Comparison of ENCODE assay signal across 1 cellular context in the genomic region with DNA sequence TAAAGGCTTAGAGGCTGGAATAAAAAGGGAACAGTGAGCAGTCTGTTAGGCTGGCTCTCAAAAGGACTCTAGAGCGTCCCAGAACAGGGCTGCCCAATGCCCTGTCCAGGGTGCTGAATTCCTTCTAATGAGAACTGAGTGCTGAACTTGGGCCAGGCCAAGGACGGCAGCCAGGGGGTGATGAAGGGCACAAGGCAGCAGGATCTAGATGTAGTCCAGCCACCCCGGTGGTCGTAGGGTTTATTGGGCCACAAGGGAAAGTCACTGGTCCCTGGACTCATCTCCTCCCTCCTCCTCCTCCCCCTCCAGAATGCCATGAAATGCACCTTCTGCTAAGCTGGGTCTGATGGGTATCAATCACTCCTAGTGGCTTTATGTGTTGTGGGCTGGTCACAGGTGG.
TF ChIP-seq lines count a peak whose summit lies in the region.

No MANE protein-coding gene starts in this region.

TF ChIP-seq in HepG2, 621 proteins besides CTCF, POLR2A, EP300 and RAD21 (continued from another document and continues in another):
- TF ChIP-seq SIX1 (CRISPR knock-in tag; IDR thresholded peaks at IDR 0.05; ENCODE audit: borderline replicate concordance) (0 out of 2 replicates have a peak, but pooled peaks have one; percentile 43), ZNF670 (CRISPR knock-in tag; IDR thresholded peaks at IDR 0.05; ENCODE audit: borderline replicate concordance) (no peak), SP1 (IDR thresholded peaks at IDR 0.05) (no peak), SP1 (CRISPR knock-in tag; IDR thresholded peaks at IDR 0.05) (0 out of 2 replicates have a peak, but pooled peaks have one; percentile 30), MBD4 (IDR thresholded peaks at IDR 0.05; ENCODE audit: borderline replicate concordance, low read length) (no peak), THAP11 (CRISPR knock-in tag; IDR thresholded peaks at IDR 0.05) (0 out of 2 replicates have a peak, but pooled peaks have one; percentile 26), FOXA3 (CRISPR knock-in tag; IDR thresholded peaks at IDR 0.05) (peak; percentile 27; the same call in 1 of the 2 replicates), ZFP62 (CRISPR knock-in tag; IDR thresholded peaks at IDR 0.05) (no peak), ZNF331 (CRISPR knock-in tag; IDR thresholded peaks at IDR 0.05) (peak; percentile 96), NBN (conservative IDR thresholded peaks at IDR 0.05) (no peak), DNMT3B (CRISPR knock-in tag; conservative IDR thresholded peaks at IDR 0.05) (peak; percentile 78; the same call in 1 of the 2 replicates), ZFP41 (CRISPR knock-in tag; IDR thresholded peaks at IDR 0.05; ENCODE audit: borderline replicate concordance) (no peak), XRCC5 (optimal IDR thresholded peaks at IDR 0.05; ENCODE audit: low read length) (peak; percentile 54), ZNF335 (CRISPR knock-in tag; IDR thresholded peaks at IDR 0.05) (peak; percentile 77; the same call in 1 of the 2 replicates), ZNF781 (CRISPR knock-in tag; IDR thresholded peaks at IDR 0.05; ENCODE audit: borderline replicate concordance, not compliant biosample characterization) (peak; percentile 86), JUNB (CRISPR knock-in tag; IDR thresholded peaks at IDR 0.05; ENCODE audit: borderline replicate concordance) (no peak), ZNF225 (CRISPR knock-in tag; IDR thresholded peaks at IDR 0.05) (no peak; the same call in 1 of the 2 replicates), ZNF792 (CRISPR knock-in tag; IDR thresholded peaks at IDR 0.05) (peak; percentile 86), NKX3-1 (CRISPR knock-in tag; IDR thresholded peaks at IDR 0.05) (peak; percentile 91), SETDB1 (CRISPR knock-in tag; IDR thresholded peaks at IDR 0.05; ENCODE audit: borderline replicate concordance) (no peak), ZNF3 (CRISPR knock-in tag; IDR thresholded peaks at IDR 0.05) (0 out of 2 replicates have a peak, but pooled peaks have one; percentile 47), ZNF124 (CRISPR knock-in tag; IDR thresholded peaks at IDR 0.05) (peak; percentile 96), REL (CRISPR knock-in tag; conservative IDR thresholded peaks at IDR 0.05) (no peak), FOXO1 (CRISPR knock-in tag; IDR thresholded peaks at IDR 0.05) (peak; percentile 35; the same call in 1 of the 2 replicates), IRX3 (CRISPR knock-in tag; IDR thresholded peaks at IDR 0.05; ENCODE audit: borderline replicate concordance, low read depth) (no peak), ZNF549 (CRISPR knock-in tag; IDR thresholded peaks at IDR 0.05) (no peak), NONO (IDR thresholded peaks at IDR 0.05) (no peak), NONO (CRISPR knock-in tag; conservative IDR thresholded peaks at IDR 0.05) (no peak), MAZ (IDR thresholded peaks at IDR 0.05; ENCODE audit: borderline replicate concordance, low read depth, low read length) (no peak), MAZ (CRISPR knock-in tag; IDR thresholded peaks at IDR 0.05; ENCODE audit: low read depth) (no peak; the same call in 1 of the 2 replicates), TBX2 (CRISPR knock-in tag; IDR thresholded peaks at IDR 0.05; ENCODE audit: borderline replicate concordance) (peak; percentile 24; the same call in 1 of the 2 replicates), RCOR2 (CRISPR knock-in tag; IDR thresholded peaks at IDR 0.05) (0 out of 2 replicates have a peak, but pooled peaks have one; percentile 40), SMYD3 (CRISPR knock-in tag; IDR thresholded peaks at IDR 0.05) (no peak), NCOA2 (CRISPR knock-in tag; IDR thresholded peaks at IDR 0.05) (peak; percentile 65), ZNF557 (CRISPR knock-in tag; IDR thresholded peaks at IDR 0.05) (0 out of 2 replicates have a peak, but pooled peaks have one; percentile 58), GATA4 (IDR thresholded peaks at IDR 0.05; ENCODE audit: borderline replicate concordance, low read depth) (no peak), KMT2B (CRISPR knock-in tag; IDR thresholded peaks at IDR 0.05) (peak; percentile 65; the same call in 1 of the 2 replicates), PHF21A (CRISPR knock-in tag; IDR thresholded peaks at IDR 0.05) (no peak), HMGA1 (CRISPR knock-in tag; conservative IDR thresholded peaks at IDR 0.05) (no peak), ZNF431 (CRISPR knock-in tag; IDR thresholded peaks at IDR 0.05; ENCODE audit: borderline replicate concordance, low read depth) (0 out of 2 replicates have a peak, but pooled peaks have one; percentile 47), SAP130 (CRISPR knock-in tag; IDR thresholded peaks at IDR 0.05; ENCODE audit: low read depth) (peak; percentile 78), SIX4 (CRISPR knock-in tag; IDR thresholded peaks at IDR 0.05) (peak; percentile 51; the same call in 1 of the 2 replicates)
- TF ChIP-seq, protein P1, sequence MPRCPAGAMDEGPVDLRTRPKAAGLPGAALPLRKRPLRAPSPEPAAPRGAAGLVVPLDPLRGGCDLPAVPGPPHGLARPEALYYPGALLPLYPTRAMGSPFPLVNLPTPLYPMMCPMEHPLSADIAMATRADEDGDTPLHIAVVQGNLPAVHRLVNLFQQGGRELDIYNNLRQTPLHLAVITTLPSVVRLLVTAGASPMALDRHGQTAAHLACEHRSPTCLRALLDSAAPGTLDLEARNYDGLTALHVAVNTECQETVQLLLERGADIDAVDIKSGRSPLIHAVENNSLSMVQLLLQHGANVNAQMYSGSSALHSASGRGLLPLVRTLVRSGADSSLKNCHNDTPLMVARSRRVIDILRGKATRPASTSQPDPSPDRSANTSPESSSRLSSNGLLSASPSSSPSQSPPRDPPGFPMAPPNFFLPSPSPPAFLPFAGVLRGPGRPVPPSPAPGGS (CRISPR knock-in tag; IDR thresholded peaks at IDR 0.05): 0 out of 2 replicates have a peak, but pooled peaks have one; percentile 36
- TF ChIP-seq, protein P2, sequence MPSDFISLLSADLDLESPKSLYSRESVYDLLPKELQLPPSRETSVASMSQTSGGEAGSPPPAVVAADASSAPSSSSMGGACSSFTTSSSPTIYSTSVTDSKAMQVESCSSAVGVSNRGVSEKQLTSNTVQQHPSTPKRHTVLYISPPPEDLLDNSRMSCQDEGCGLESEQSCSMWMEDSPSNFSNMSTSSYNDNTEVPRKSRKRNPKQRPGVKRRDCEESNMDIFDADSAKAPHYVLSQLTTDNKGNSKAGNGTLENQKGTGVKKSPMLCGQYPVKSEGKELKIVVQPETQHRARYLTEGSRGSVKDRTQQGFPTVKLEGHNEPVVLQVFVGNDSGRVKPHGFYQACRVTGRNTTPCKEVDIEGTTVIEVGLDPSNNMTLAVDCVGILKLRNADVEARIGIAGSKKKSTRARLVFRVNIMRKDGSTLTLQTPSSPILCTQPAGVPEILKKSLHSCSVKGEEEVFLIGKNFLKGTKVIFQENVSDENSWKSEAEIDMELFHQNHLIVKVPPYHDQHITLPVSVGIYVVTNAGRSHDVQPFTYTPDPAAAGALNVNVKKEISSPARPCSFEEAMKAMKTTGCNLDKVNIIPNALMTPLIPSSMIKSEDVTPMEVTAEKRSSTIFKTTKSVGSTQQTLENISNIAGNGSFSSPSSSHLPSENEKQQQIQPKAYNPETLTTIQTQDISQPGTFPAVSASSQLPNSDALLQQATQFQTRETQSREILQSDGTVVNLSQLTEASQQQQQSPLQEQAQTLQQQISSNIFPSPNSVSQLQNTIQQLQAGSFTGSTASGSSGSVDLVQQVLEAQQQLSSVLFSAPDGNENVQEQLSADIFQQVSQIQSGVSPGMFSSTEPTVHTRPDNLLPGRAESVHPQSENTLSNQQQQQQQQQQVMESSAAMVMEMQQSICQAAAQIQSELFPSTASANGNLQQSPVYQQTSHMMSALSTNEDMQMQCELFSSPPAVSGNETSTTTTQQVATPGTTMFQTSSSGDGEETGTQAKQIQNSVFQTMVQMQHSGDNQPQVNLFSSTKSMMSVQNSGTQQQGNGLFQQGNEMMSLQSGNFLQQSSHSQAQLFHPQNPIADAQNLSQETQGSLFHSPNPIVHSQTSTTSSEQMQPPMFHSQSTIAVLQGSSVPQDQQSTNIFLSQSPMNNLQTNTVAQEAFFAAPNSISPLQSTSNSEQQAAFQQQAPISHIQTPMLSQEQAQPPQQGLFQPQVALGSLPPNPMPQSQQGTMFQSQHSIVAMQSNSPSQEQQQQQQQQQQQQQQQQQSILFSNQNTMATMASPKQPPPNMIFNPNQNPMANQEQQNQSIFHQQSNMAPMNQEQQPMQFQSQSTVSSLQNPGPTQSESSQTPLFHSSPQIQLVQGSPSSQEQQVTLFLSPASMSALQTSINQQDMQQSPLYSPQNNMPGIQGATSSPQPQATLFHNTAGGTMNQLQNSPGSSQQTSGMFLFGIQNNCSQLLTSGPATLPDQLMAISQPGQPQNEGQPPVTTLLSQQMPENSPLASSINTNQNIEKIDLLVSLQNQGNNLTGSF (CRISPR knock-in tag; IDR thresholded peaks at IDR 0.05): peak; percentile 80; the same call in 1 of the 2 replicates
- TF ChIP-seq, protein P3, sequence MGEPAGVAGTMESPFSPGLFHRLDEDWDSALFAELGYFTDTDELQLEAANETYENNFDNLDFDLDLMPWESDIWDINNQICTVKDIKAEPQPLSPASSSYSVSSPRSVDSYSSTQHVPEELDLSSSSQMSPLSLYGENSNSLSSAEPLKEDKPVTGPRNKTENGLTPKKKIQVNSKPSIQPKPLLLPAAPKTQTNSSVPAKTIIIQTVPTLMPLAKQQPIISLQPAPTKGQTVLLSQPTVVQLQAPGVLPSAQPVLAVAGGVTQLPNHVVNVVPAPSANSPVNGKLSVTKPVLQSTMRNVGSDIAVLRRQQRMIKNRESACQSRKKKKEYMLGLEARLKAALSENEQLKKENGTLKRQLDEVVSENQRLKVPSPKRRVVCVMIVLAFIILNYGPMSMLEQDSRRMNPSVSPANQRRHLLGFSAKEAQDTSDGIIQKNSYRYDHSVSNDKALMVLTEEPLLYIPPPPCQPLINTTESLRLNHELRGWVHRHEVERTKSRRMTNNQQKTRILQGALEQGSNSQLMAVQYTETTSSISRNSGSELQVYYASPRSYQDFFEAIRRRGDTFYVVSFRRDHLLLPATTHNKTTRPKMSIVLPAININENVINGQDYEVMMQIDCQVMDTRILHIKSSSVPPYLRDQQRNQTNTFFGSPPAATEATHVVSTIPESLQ (CRISPR knock-in tag; conservative IDR thresholded peaks at IDR 0.05): peak; percentile 96; the same call in 1 of the 2 replicates
- TF ChIP-seq, protein P4, sequence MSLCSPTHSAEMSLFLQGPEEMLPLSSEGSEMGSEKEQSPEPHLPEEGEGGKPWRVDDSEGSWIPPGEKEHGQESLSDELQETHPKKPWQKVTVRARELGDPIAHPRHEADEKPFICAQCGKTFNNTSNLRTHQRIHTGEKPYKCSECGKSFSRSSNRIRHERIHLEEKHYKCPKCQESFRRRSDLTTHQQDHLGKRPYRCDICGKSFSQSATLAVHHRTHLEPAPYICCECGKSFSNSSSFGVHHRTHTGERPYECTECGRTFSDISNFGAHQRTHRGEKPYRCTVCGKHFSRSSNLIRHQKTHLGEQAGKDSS (CRISPR knock-in tag; IDR thresholded peaks at IDR 0.05; ENCODE audit: borderline replicate concordance, low read depth): peak; percentile 53; the same call in 1 of the 2 replicates
- TF ChIP-seq, protein P5, sequence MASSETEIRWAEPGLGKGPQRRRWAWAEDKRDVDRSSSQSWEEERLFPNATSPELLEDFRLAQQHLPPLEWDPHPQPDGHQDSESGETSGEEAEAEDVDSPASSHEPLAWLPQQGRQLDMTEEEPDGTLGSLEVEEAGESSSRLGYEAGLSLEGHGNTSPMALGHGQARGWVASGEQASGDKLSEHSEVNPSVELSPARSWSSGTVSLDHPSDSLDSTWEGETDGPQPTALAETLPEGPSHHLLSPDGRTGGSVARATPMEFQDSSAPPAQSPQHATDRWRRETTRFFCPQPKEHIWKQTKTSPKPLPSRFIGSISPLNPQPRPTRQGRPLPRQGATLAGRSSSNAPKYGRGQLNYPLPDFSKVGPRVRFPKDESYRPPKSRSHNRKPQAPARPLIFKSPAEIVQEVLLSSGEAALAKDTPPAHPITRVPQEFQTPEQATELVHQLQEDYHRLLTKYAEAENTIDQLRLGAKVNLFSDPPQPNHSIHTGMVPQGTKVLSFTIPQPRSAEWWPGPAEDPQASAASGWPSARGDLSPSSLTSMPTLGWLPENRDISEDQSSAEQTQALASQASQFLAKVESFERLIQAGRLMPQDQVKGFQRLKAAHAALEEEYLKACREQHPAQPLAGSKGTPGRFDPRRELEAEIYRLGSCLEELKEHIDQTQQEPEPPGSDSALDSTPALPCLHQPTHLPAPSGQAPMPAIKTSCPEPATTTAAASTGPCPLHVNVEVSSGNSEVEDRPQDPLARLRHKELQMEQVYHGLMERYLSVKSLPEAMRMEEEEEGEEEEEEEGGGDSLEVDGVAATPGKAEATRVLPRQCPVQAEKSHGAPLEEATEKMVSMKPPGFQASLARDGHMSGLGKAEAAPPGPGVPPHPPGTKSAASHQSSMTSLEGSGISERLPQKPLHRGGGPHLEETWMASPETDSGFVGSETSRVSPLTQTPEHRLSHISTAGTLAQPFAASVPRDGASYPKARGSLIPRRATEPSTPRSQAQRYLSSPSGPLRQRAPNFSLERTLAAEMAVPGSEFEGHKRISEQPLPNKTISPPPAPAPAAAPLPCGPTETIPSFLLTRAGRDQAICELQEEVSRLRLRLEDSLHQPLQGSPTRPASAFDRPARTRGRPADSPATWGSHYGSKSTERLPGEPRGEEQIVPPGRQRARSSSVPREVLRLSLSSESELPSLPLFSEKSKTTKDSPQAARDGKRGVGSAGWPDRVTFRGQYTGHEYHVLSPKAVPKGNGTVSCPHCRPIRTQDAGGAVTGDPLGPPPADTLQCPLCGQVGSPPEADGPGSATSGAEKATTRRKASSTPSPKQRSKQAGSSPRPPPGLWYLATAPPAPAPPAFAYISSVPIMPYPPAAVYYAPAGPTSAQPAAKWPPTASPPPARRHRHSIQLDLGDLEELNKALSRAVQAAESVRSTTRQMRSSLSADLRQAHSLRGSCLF (CRISPR knock-in tag; IDR thresholded peaks at IDR 0.05; ENCODE audit: borderline replicate concordance): peak; percentile 75; the same call in 1 of the 2 replicates
- TF ChIP-seq, protein P6, sequence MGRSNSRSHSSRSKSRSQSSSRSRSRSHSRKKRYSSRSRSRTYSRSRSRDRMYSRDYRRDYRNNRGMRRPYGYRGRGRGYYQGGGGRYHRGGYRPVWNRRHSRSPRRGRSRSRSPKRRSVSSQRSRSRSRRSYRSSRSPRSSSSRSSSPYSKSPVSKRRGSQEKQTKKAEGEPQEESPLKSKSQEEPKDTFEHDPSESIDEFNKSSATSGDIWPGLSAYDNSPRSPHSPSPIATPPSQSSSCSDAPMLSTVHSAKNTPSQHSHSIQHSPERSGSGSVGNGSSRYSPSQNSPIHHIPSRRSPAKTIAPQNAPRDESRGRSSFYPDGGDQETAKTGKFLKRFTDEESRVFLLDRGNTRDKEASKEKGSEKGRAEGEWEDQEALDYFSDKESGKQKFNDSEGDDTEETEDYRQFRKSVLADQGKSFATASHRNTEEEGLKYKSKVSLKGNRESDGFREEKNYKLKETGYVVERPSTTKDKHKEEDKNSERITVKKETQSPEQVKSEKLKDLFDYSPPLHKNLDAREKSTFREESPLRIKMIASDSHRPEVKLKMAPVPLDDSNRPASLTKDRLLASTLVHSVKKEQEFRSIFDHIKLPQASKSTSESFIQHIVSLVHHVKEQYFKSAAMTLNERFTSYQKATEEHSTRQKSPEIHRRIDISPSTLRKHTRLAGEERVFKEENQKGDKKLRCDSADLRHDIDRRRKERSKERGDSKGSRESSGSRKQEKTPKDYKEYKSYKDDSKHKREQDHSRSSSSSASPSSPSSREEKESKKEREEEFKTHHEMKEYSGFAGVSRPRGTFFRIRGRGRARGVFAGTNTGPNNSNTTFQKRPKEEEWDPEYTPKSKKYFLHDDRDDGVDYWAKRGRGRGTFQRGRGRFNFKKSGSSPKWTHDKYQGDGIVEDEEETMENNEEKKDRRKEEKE (IDR thresholded peaks at IDR 0.05): no peak
